Comparison of ENCODE assay signal across 8 cellular contexts in genomic region chr7:155805826-155806095, GRCh38. TPM values are rescaled to one million over a fixed set of nuclear protein-coding genes. Genes with fewer than 3 reads are reported as not detected.
DNase-seq lines count a peak whose midpoint lies in the region; ATAC-seq and TF ChIP-seq lines count a peak whose summit lies in the region.

No MANE protein-coding gene starts in this region.

- peak overlapping the region; percentile 82 for H3K4me2 ChIP-seq in skeletal muscle satellite cell (ENCODE audit: low read length)

- H3K4me1 ChIP-seq in right atrium auricular region (peaks cover 0 to 69% of the 10 kb centered on the region in 2 donors), skeletal muscle satellite cell (ENCODE audit: control insufficient read depth, insufficient read depth, low read length) (peaks cover 41% of the 10 kb centered on the region), thyroid gland (peaks cover 16 to 52% of the 10 kb centered on the region in 2 donors)

- DNase-seq in right atrium auricular region (ENCODE audit: low spot score): no peak
- no peak for DNase-seq in NCI-H146 treated with DMSO at 0.1 percent for 48 hours (lab: John Stamatoyannopoulos, UW; ENCODE audit: unreplicated experiment)
- DNase-seq in activated CD8-positive, alpha-beta T cell treated with anti-CD3 and anti-CD28 coated beads for 36 hours: no peak
- DNase-seq in thyroid gland: no peak

- H3K4me1 Mint-ChIP-seq in activated CD8-positive, alpha-beta T cell treated with anti-CD3 and anti-CD28 coated beads for 36 hours (ENCODE audit: low read depth): peaks cover 24% of the 10 kb centered on the region

- 11 to 50% methylated on average over 1 to 15 of the region's 18 CpGs for WGBS in thyroid gland, 2 donors

- H3K36me3 Mint-ChIP-seq in activated CD8-positive, alpha-beta T cell treated with anti-CD3 and anti-CD28 coated beads for 36 hours (ENCODE audit: low read depth): no peaks in the 10 kb centered on the region

- CTCF ChIA-PET in activated CD8-positive, alpha-beta T cell treated with anti-CD3 and anti-CD28 coated beads for 36 hours (lab: Charles Lee): interaction anchor here (0.9 kb wide), 1 partner anchor 663 kb away, joined by 3 read pairs; no protein-coding TSS in a partner anchor

- intact Hi-C loops in activated CD8-positive, alpha-beta T cell treated with anti-CD3 and anti-CD28 coated beads for 36 hours (cut with micrococcal nuclease): loop anchor here (10.0 kb wide), 3 partner anchors 301 to 1209 kb away; partner anchors contain the start of gene MNX1
- intact Hi-C loops in thyroid gland (cut with DNase I): no loop called here

- H3K9ac ChIP-seq in skeletal muscle satellite cell (ENCODE audit: low read depth, low read length): peak overlapping the region; percentile 50

- H3K9me3 Mint-ChIP-seq in activated CD8-positive, alpha-beta T cell treated with anti-CD3 and anti-CD28 coated beads for 36 hours: no peaks in the 10 kb centered on the region

- no peak for TF ChIP-seq POLR2A in thyroid gland (IDR thresholded peaks at IDR 0.05)

- ATAC-seq in GM18868 (IDR thresholded peaks at IDR 0.05; ENCODE audit: unreplicated experiment) (peak; percentile 3), HG03439 (IDR thresholded peaks at IDR 0.05; ENCODE audit: unreplicated experiment) (no peak)
- no peak for ATAC-seq in activated CD8-positive, alpha-beta T cell treated with anti-CD3 and anti-CD28 coated beads for 36 hours

- POLR2A ChIA-PET in activated CD8-positive, alpha-beta T cell treated with anti-CD3 and anti-CD28 coated beads for 36 hours (lab: Charles Lee): no interaction called here

- no peak overlapping the region for H3K27ac ChIP-seq in right atrium auricular region
- H3K27ac ChIP-seq in thyroid gland: no peak overlapping the region

- H3K9me3 ChIP-seq in right atrium auricular region (no peaks in the 10 kb centered on the region), skeletal muscle satellite cell (replicated peaks; ENCODE audit: low read length) (no peaks in the 10 kb centered on the region), thyroid gland (no peaks in the 10 kb centered on the region)

- TF ChIP-seq CTCF in WI38 (IDR thresholded peaks at IDR 0.05; ENCODE audit: low read depth, low read length): no peak
- no peak for TF ChIP-seq CTCF in right atrium auricular region (IDR thresholded peaks at IDR 0.05)
- TF ChIP-seq CTCF in activated CD8-positive, alpha-beta T cell treated with anti-CD3 and anti-CD28 coated beads for 36 hours (IDR thresholded peaks at IDR 0.05): no peak
- no peak for TF ChIP-seq CTCF in thyroid gland (IDR thresholded peaks at IDR 0.05)

- peaks cover 57% of the 10 kb centered on the region for H3K27me3 Mint-ChIP-seq in activated CD8-positive, alpha-beta T cell treated with anti-CD3 and anti-CD28 coated beads for 36 hours

- no peak overlapping the region for H3K27ac Mint-ChIP-seq in activated CD8-positive, alpha-beta T cell treated with anti-CD3 and anti-CD28 coated beads for 36 hours

- no peaks in the 10 kb centered on the region for H3K36me3 ChIP-seq in right atrium auricular region
- H3K36me3 ChIP-seq in skeletal muscle satellite cell (ENCODE audit: insufficient read depth, low read length): no peaks in the 10 kb centered on the region
- H3K36me3 ChIP-seq in thyroid gland: no peaks in the 10 kb centered on the region

- H3K4me3 ChIP-seq in WI38 (ENCODE audit: low read depth, low read length) (peak overlapping the region; percentile 48), right atrium auricular region (peak overlapping the region; percentile 4 to 42), skeletal muscle satellite cell (ENCODE audit: low read length) (peak overlapping the region; percentile 63), thyroid gland (replicated peaks in 1 of 3) (peak overlapping the region in 1 of 3 donors; percentile 1)

- H3K27me3 ChIP-seq in right atrium auricular region (peaks cover 22 to 53% of the 10 kb centered on the region in 2 donors), skeletal muscle satellite cell (ENCODE audit: control insufficient read depth, insufficient read depth, low read length) (peaks cover 79% of the 10 kb centered on the region), thyroid gland (peaks cover 15% of the 10 kb centered on the region)

- no peak overlapping the region for H3K4me3 Mint-ChIP-seq in activated CD8-positive, alpha-beta T cell treated with anti-CD3 and anti-CD28 coated beads for 36 hours

RNA-seq across cellular contexts. Expression of gene SHH, which starts 6.5 kb away (rescaled TPM):
- total RNA-seq in right atrium auricular region (not detected), thyroid gland (not detected)
- total RNA-seq in skeletal muscle satellite cell (2012; rRNA removed): not detected in 2 replicates
- not detected for total RNA-seq in activated CD8-positive, alpha-beta T cell treated with anti-CD3 and anti-CD28 coated beads for 36 hours
